ENCODE assay signal across 9 cellular contexts in genomic region chr14:24092960-24093900, GRCh38. TPM values are rescaled to one million over a fixed set of nuclear protein-coding genes. Genes with fewer than 3 reads are reported as not detected.
A peak's percentile ranks its signal among the peaks of the same experiment; 100 is the strongest.
DNase-seq lines count a peak whose midpoint lies in the region; ATAC-seq, FAIRE-seq and TF ChIP-seq lines count a peak whose summit lies in the region.
"Had no signal": no experiment of that assay in that cellular context is flagged by ENCODE, and none has a peak within 500 bp of the region (broad histone marks: within the 10 kb centered on the region; RNA-seq: fewer than 3 reads in every experiment).

No MANE protein-coding gene starts in this region.

- intact Hi-C loops in naive thymus-derived CD4-positive, alpha-beta T cell (cut with micrococcal nuclease), result loop anchor here in 1 of 2 donors (5.0 kb wide), 1 partner anchor 461 kb away; no protein-coding TSS in a partner anchor

- peak overlapping the region; percentile 84 to 97 (median 92) for H3K27ac Mint-ChIP-seq in naive thymus-derived CD4-positive, alpha-beta T cell

- TF ChIP-seq CTCF in AG04449 (IDR thresholded peaks at IDR 0.05; ENCODE audit: insufficient read depth, low read length, missing control alignments), result no peak
- no peak for TF ChIP-seq CTCF in coronary artery (IDR thresholded peaks at IDR 0.05)
- TF ChIP-seq CTCF in D721Med (IDR thresholded peaks at IDR 0.05; ENCODE audit: insufficient read depth, missing control alignments), result no peak

- peak overlapping the region; percentile 95 for H3K4me2 ChIP-seq in Karpas-422 (ENCODE audit: low read depth, low read length, poor library complexity, severe bottlenecking)

- no peak for ATAC-seq in naive thymus-derived CD4-positive, alpha-beta T cell

- H3K9ac ChIP-seq in Karpas-422 (ENCODE audit: low read length), result peak overlapping the region; percentile 97

- H3K4me3 ChIP-seq in AG04449 (ENCODE audit: low read depth, low read length) (peak overlapping the region; percentile 87), Karpas-422 (ENCODE audit: low read length) (peak overlapping the region; percentile 95; the same call in 1 of the 2 replicates), coronary artery (peak overlapping the region; percentile 80)
- H3K4me3 ChIP-seq in naive thymus-derived CD4-positive, alpha-beta T cell (ENCODE audit: low read length), result peak overlapping the region; percentile 91

- no peaks in the 10 kb centered on the region for H3K9me3 Mint-ChIP-seq in naive thymus-derived CD4-positive, alpha-beta T cell

- peaks cover 29% of the 10 kb centered on the region for H3K4me1 ChIP-seq in Karpas-422 (ENCODE audit: low read length)
- H3K4me1 ChIP-seq in naive thymus-derived CD4-positive, alpha-beta T cell (ENCODE audit: control insufficient read depth in 2 of 2, insufficient read depth in 2 of 2, low read length in 2 of 2), result peaks cover 6 to 16% of the 10 kb centered on the region in 2 donors

- H2AFZ ChIP-seq in Karpas-422 (ENCODE audit: low read length), result no peak overlapping the region

- H3K27me3 Mint-ChIP-seq in naive thymus-derived CD4-positive, alpha-beta T cell, result no peaks in the 10 kb centered on the region

- 0 out of 2 replicates have a peak, but pooled peaks cover 2% of the 10 kb centered on the region for H3K36me3 ChIP-seq in Karpas-422 (ENCODE audit: insufficient read depth, low read length)
- H3K36me3 ChIP-seq in naive thymus-derived CD4-positive, alpha-beta T cell (ENCODE audit: control insufficient read depth in 2 of 3, insufficient read depth in 3 of 3, low read length in 3 of 3), result peaks cover 0 to 10% (median 0%) of the 10 kb centered on the region in 3 experiments

- H3K36me3 Mint-ChIP-seq in naive thymus-derived CD4-positive, alpha-beta T cell, result peaks cover 0 to 19% (median 0%) of the 10 kb centered on the region in 5 donors

- no peaks in the 10 kb centered on the region for H3K9me2 ChIP-seq in Karpas-422 (replicated peaks; ENCODE audit: insufficient read depth, low read length)

- FAIRE-seq in D721Med (lab: Jason Lieb, UNC), result no peak

- H3K27ac ChIP-seq in Karpas-422 (ENCODE audit: low read length) (peak overlapping the region; percentile 60; the same call in 1 of the 2 replicates), coronary artery (peak overlapping the region; percentile 81 to 95)
- peak overlapping the region; percentile 92 for H3K27ac ChIP-seq in naive thymus-derived CD4-positive, alpha-beta T cell (ENCODE audit: low read depth, low read length)

- H3K9me3 ChIP-seq in Karpas-422 (ENCODE audit: low read length), result no peaks in the 10 kb centered on the region
- no peaks in the 10 kb centered on the region for H3K9me3 ChIP-seq in naive thymus-derived CD4-positive, alpha-beta T cell (ENCODE audit: control insufficient read depth in 2 of 3, low read length in 3 of 3)

- no peaks in the 10 kb centered on the region for H4K20me1 ChIP-seq in Karpas-422 (ENCODE audit: insufficient read depth, low read depth, low read length)

- CTCF ChIA-PET in AG04449 (lab: Yijun Ruan, JAX), result interaction anchor here (0.8 to 12.8 kb wide), 21 partner anchors 8 to 505 kb away, joined by 3 to 536 read pairs (median 5); partner anchors contain the start of genes CARMIL3, DCAF11, IRF9 and NRL
- CTCF ChIA-PET in naive thymus-derived CD4-positive, alpha-beta T cell (lab: Charles Lee), result interaction anchor here (0.8 to 9.4 kb wide), 6 partner anchors 13 to 68 kb away, joined by 3 to 165 read pairs (median 28); partner anchors contain the start of gene IRF9

- POLR2A ChIA-PET in AG04449 (lab: Yijun Ruan, JAX), result interaction anchor here (0.6 to 3.6 kb wide), 16 partner anchors 7 to 209 kb away, joined by 3 to 44 read pairs (median 6); partner anchors contain the start of genes CARMIL3, DCAF11, IRF9 and MDP1
- POLR2A ChIA-PET in naive thymus-derived CD4-positive, alpha-beta T cell (lab: Charles Lee), result interaction anchor here (0.7 to 9.1 kb wide), 10 partner anchors 12 to 998 kb away, joined by 3 to 85 read pairs (median 6); partner anchors contain the start of genes ACIN1, C14orf119, CARMIL3 and DCAF11

- DNase-seq in AG04449 (ENCODE audit: low read depth, low spot score) (no peak), Karpas-422 (no peak), coronary artery (ENCODE audit: low spot score) (no peak), D721Med (ENCODE audit: insufficient read length, low spot score) (no peak), iPS-NIHi7 (ENCODE audit: extremely low spot score) (no peak), NCI-H146 (lab: John Stamatoyannopoulos, UW) (no peak)
- DNase-seq in naive thymus-derived CD4-positive, alpha-beta T cell, result no peak
- DNase-seq in activated CD4-positive, CD25-positive, alpha-beta regulatory T cell treated with anti-CD3 and anti-CD28 coated beads, Interleukin-2, amount 50 U/mL, for 72 hours, result no peak

- H3K27me3 ChIP-seq in Karpas-422 (ENCODE audit: low read length), result no peaks in the 10 kb centered on the region
- no peaks in the 10 kb centered on the region for H3K27me3 ChIP-seq in naive thymus-derived CD4-positive, alpha-beta T cell (ENCODE audit: control insufficient read depth in 2 of 2, insufficient read depth in 2 of 2, low read length in 2 of 2)

- H3K79me2 ChIP-seq in Karpas-422 (ENCODE audit: low read length), result peaks cover 18% of the 10 kb centered on the region

- peak overlapping the region; percentile 86 to 100 (median 98) for H3K4me3 Mint-ChIP-seq in naive thymus-derived CD4-positive, alpha-beta T cell

- H3K4me1 Mint-ChIP-seq in naive thymus-derived CD4-positive, alpha-beta T cell, result peaks cover 28 to 47% (median 41%) of the 10 kb centered on the region in 7 donors

RNA-seq across cellular contexts. Expression of gene PCK2, which starts 0.9 kb away (rescaled TPM):
- 106 and 151 TPM in 2 replicates for total RNA-seq in Karpas-422 (2014; rRNA removed; shearing (Covaris generic); ENCODE audit: low replicate concordance)
- total RNA-seq in naive thymus-derived CD4-positive, alpha-beta T cell, result 10 to 100 TPM in 4 of 5 experiments, 1 to 10 TPM in 1; 9.1 to 56.2 (median 14.4) TPM
- 10 to 100 TPM in 1 of 2 donors, 1 to 10 TPM in 1; 7.2 to 14.5 TPM for polyA plus RNA-seq in naive thymus-derived CD4-positive, alpha-beta T cell

RNA-seq across cellular contexts. Expression of gene DCAF11, which starts 21.3 kb away (rescaled TPM):
- total RNA-seq in Karpas-422 (2014; rRNA removed; shearing (Covaris generic); ENCODE audit: low replicate concordance), result 93.5 and 103 TPM in 2 replicates
- 10 to 100 TPM; 71.9 to 90.1 (median 83.3) TPM for total RNA-seq in naive thymus-derived CD4-positive, alpha-beta T cell
- polyA plus RNA-seq in naive thymus-derived CD4-positive, alpha-beta T cell, result 10 to 100 TPM; 69.1 to 97.0 TPM

RNA-seq across cellular contexts. Expression of gene NRL, which starts 21.5 kb away (rescaled TPM):
- total RNA-seq in Karpas-422 (2014; rRNA removed; shearing (Covaris generic); ENCODE audit: low replicate concordance), result 1.5 and 2.5 TPM in 2 replicates
- 1 to 10 TPM; 2.1 to 4.5 (median 3.8) TPM for total RNA-seq in naive thymus-derived CD4-positive, alpha-beta T cell
- 1 to 10 TPM; 2.2 to 2.6 TPM for polyA plus RNA-seq in naive thymus-derived CD4-positive, alpha-beta T cell

RNA-seq across cellular contexts. Expression of gene CPNE6, which starts 21.9 kb away (rescaled TPM):
- 0.04 and 1.3 TPM in 2 replicates for total RNA-seq in Karpas-422 (2014; rRNA removed; shearing (Covaris generic); ENCODE audit: low replicate concordance)
- total RNA-seq in naive thymus-derived CD4-positive, alpha-beta T cell, result under 1 TPM in 1 of 5 experiments, not detected in 4; 0.12 TPM
- polyA plus RNA-seq in naive thymus-derived CD4-positive, alpha-beta T cell, result not detected
- total RNA-seq: M059J had no signal

RNA-seq across cellular contexts. Expression of gene FITM1, which starts 37.2 kb away (rescaled TPM):
- total RNA-seq in Karpas-422 (2014; rRNA removed; shearing (Covaris generic); ENCODE audit: low replicate concordance), result 0.89 and 1.6 TPM in 2 replicates
- 1 to 10 TPM; 1.8 to 4.3 (median 2.0) TPM for total RNA-seq in naive thymus-derived CD4-positive, alpha-beta T cell
- 1 to 10 TPM in 1 of 2 donors, under 1 TPM in 1; 0.48 to 1.2 TPM for polyA plus RNA-seq in naive thymus-derived CD4-positive, alpha-beta T cell
